11 cellular contexts compared by ENCODE assay signal in the genomic region with DNA sequence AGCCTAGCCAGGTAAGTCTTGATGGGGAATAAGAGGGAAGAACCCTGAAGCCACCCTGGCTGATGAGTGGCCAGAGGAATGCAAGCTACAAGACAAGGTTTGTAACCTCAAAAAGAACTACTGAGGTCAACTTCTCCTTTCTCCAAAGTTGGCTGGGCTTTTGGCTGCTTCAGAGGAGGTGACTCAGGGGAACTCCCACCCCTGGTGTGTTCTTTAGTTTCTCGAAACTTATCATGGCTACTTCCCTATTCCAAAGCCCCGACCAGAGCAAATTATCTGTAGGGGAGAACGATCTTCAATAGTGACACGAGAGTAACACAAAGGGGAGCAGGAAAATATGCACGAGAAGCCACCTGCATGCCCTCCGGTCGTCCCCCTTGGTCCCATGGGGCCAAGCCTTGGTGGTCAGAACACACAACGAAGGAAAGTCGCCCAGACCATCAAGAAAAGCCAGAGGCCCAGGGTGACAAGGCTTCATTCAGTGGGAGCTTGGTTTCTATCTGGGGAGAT. TPM values are rescaled to one million over a fixed set of nuclear protein-coding genes. Genes with fewer than 3 reads are reported as not detected.
DNase-seq lines count a peak whose midpoint lies in the region; ATAC-seq and TF ChIP-seq lines count a peak whose summit lies in the region.
"Had no signal": no experiment of that assay in that cellular context is flagged by ENCODE, and none has a peak within 500 bp of the region (broad histone marks: within the 10 kb centered on the region; RNA-seq: fewer than 3 reads in every experiment).

No MANE protein-coding gene starts in this region.

- H3K27me3 Mint-ChIP-seq in natural killer cell (ENCODE audit: low read depth in 2 of 2) = no peaks in the 10 kb centered on the region

- H3K4me3 Mint-ChIP-seq in natural killer cell = no peak overlapping the region
- H3K4me3 Mint-ChIP-seq: neural crest cell had no signal

- H3K4me1 ChIP-seq in thyroid gland = no peaks in the 10 kb centered on the region

- intact Hi-C loops in natural killer cell (cut with micrococcal nuclease) (no loop called here), thyroid gland (cut with DNase I) (no loop called here)

- ATAC-seq in GM18907 (IDR thresholded peaks at IDR 0.05; ENCODE audit: unreplicated experiment) (peak; percentile 42), HG02763 (IDR thresholded peaks at IDR 0.05; ENCODE audit: unreplicated experiment) (peak; percentile 34), natural killer cell (peak in 2 of 3 donors; percentile 29 to 75)

- H3K4me1 Mint-ChIP-seq in natural killer cell = no peaks in the 10 kb centered on the region

- DNase-seq in OCI-M2 (lab: John Stamatoyannopoulos, UW; ENCODE audit: unreplicated experiment) = peak; percentile 59
- no peak for DNase-seq in natural killer cell
- no peak for DNase-seq in NCI-H748 treated with DMSO at 0.1 percent for 48 hours (lab: John Stamatoyannopoulos, UW)
- DNase-seq in DMS153 (lab: John Stamatoyannopoulos, UW) = no peak
- no peak for DNase-seq in AG20443 (ENCODE audit: low spot score)
- DNase-seq in thyroid gland = no peak
- DNase-seq: effector CD4-positive, alpha-beta T cell; H7 had no signal

- H3K36me3 ChIP-seq in thyroid gland = no peaks in the 10 kb centered on the region

- no peaks in the 10 kb centered on the region for H3K9me3 ChIP-seq in thyroid gland

- H3K27ac Mint-ChIP-seq in natural killer cell = peak overlapping the region in 1 of 2 donors; percentile 5

- WGBS in thyroid gland, 2 donors = 76 to 85% methylated on average over 9 of the region's 9 CpGs

- no peaks in the 10 kb centered on the region for H3K9me3 Mint-ChIP-seq in natural killer cell
- H3K9me3 Mint-ChIP-seq: neural crest cell had no signal

- TF ChIP-seq CTCF in natural killer cell (IDR thresholded peaks at IDR 0.05) (no peak), thyroid gland (IDR thresholded peaks at IDR 0.05) (no peak)

- H3K36me3 Mint-ChIP-seq in natural killer cell = no peaks in the 10 kb centered on the region

- H3K4me3 ChIP-seq in thyroid gland (replicated peaks in 1 of 3) = no peak overlapping the region

- H3K27me3 ChIP-seq in thyroid gland = no peaks in the 10 kb centered on the region

- no peak overlapping the region for H3K27ac ChIP-seq in thyroid gland

- TF ChIP-seq POLR2A in thyroid gland (IDR thresholded peaks at IDR 0.05) = no peak

RNA-seq across cellular contexts. Expression of gene BCL2A1, which starts 6.5 kb away (rescaled TPM):
- total RNA-seq in natural killer cell (10 to 100 TPM; 16.5 to 61.3 (median 42.2) TPM), thyroid gland (1 to 10 TPM in 2 of 4 donors, under 1 TPM in 1, not detected in 1; 0.83 to 4.7 (median 2.0) TPM)
- total RNA-seq: H7, neural crest cell had no signal
